Comparison of ENCODE assay signal across 7 cellular contexts in the genomic region with DNA sequence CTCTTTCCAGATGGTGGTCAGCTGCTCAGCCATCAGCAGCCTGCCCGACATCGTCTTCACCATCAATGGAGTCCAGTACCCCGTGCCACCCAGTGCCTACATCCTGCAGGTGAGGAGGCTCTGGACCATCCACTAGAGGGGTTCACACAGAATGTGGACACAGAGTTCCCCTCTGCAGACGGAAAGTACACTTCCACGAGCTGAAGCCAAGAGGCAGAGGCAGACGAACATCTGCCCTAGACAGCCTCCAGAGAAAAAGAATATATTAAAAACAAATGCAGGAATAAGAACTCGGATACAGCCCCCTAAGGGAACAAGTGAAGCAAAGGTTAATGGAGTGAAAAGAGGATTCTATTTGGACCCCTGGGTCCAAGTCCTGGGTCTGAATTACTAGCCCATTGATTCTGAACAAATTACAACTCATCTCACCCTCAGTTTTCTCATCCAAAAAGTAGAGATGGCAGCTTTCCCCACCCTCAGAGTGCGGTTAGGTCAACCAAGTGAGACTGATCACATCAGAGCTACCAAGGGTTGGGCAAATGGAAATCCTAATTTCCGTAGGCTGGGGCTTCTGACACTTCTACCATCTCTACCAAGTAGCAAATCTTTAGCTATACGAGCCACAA. TPM values are rescaled to one million over a fixed set of nuclear protein-coding genes. Genes with fewer than 3 reads are reported as not detected.
"Had no signal": no experiment of that assay in that cellular context is flagged by ENCODE, and none has a peak within 500 bp of the region (broad histone marks: within the 10 kb centered on the region; RNA-seq: fewer than 3 reads in every experiment).

No MANE protein-coding gene starts in this region.

RNA-seq across cellular contexts. Expression of a gene that starts 8.1 kb away (rescaled TPM):
- total RNA-seq: upper lobe of right lung, ureter had no signal

RNA-seq across cellular contexts. Expression of a gene that starts 10.7 kb away (rescaled TPM):
- total RNA-seq: ureter had no signal

RNA-seq across cellular contexts. Expression of a gene that starts 29.5 kb away (rescaled TPM):
- total RNA-seq: suprapubic skin, temporal lobe, thoracic aorta, upper lobe of right lung, ureter, uterus, vagina had no signal
